ENCODE assay signal across 16 cellular contexts in genomic region chr1:76759171-76759860, GRCh38.
"Had no signal": no experiment of that assay in that cellular context is flagged by ENCODE, and none has a peak within 500 bp of the region (broad histone marks: within the 10 kb centered on the region; RNA-seq: fewer than 3 reads in every experiment).

No MANE protein-coding gene starts in this region.

- H3K9me2 ChIP-seq: SK-N-SH had no signal

- H3K27ac Mint-ChIP-seq: IgD-negative memory B cell, T-cell had no signal

- H3K4me3 Mint-ChIP-seq: IgD-negative memory B cell, T-cell had no signal

- ATAC-seq: K562, Panc1, PC-3, T-cell had no signal

- H3K4me3 ChIP-seq: K562 had no signal

- H3K4me1 Mint-ChIP-seq: IgD-negative memory B cell, T-cell had no signal

- H3K9me3 Mint-ChIP-seq: T-cell had no signal

- H3K36me3 Mint-ChIP-seq: IgD-negative memory B cell, T-cell had no signal

- DNase-seq: NCI-H1048; NCI-H1694; NCI-H187 treated with DMSO at 0.1 percent for 48 hours; NCI-H2171; NCI-H446 treated with DMSO at 0.1 percent for 48 hours; NK-92 treated with Interleukin-12 subunit alpha and Interleukin-12 subunit beta, amount 100 ng/mL, for 24 hours; PC-3; SW 1271; T-cell had no signal

- H3K4me2 ChIP-seq: KMS-11, SK-N-SH had no signal

- H3K27ac ChIP-seq: HL-60, KMS-11, RWPE1 had no signal
